ENCODE assay signal across 8 cellular contexts in genomic region chr3:98556164-98557130, GRCh38. TPM values are rescaled to one million over a fixed set of nuclear protein-coding genes. Genes with fewer than 3 reads are reported as not detected.
DNase-seq lines count a peak whose midpoint lies in the region; ATAC-seq, FAIRE-seq and TF ChIP-seq lines count a peak whose summit lies in the region.

No MANE protein-coding gene starts in this region.

- no peak for TF ChIP-seq CTCF in K562 (IDR thresholded peaks at IDR 0.05 in 2 of 3, conservative IDR thresholded peaks at IDR 0.05 in 1 of 3; ENCODE audit: insufficient read depth in 2 of 3, low read depth in 1 of 3, low read length in 3 of 3)
- no peak for TF ChIP-seq CTCF in HepG2 (CRISPR knock-in tag; IDR thresholded peaks at IDR 0.05)

- no peaks in the 10 kb centered on the region; the same call in 2 of the 3 replicates for H3K36me3 ChIP-seq in K562 (ENCODE audit: control insufficient read depth, insufficient read depth, low read length)
- no peaks in the 10 kb centered on the region for H3K36me3 ChIP-seq in HepG2 (replicated peaks in 1 of 2; ENCODE audit: control insufficient read depth in 1 of 2, insufficient read depth in 2 of 2, low read length in 2 of 2)

- in situ Hi-C loops in K562 (cut with MboI): no loop called here
- in situ Hi-C loops in HepG2 (cut with HindIII; ENCODE audit: extremely low pct_ligation_motif_present, low pct_unique_long_range_greater_than_20kb): loop anchor here (25.0 kb wide), 1 partner anchor 519 kb away; the partner anchor contains the start of gene GABRR3

- TF ChIP-seq POLR2A in K562 (conservative IDR thresholded peaks at IDR 0.05) (no peak), HepG2 (IDR thresholded peaks at IDR 0.05; ENCODE audit: insufficient read depth in 1 of 2, low read depth in 2 of 2, low read length in 2 of 2) (no peak)

- intact Hi-C loops in K562 (cut with micrococcal nuclease): no loop called here
- intact Hi-C loops in HepG2 (cut with micrococcal nuclease; ENCODE audit: unreplicated experiment): no loop called here

- TF ChIP-seq RAD21 in K562 (CRISPR knock-in tag; conservative IDR thresholded peaks at IDR 0.05 in 1 of 2, IDR thresholded peaks at IDR 0.05 in 1 of 2) (no peak), HepG2 (CRISPR knock-in tag; IDR thresholded peaks at IDR 0.05) (no peak)

- H3K4me1 ChIP-seq in K562 (replicated peaks in 1 of 2; ENCODE audit: control insufficient read depth in 2 of 2, insufficient read depth in 2 of 2, low read length in 2 of 2) (peaks cover 0 to 31% of the 10 kb centered on the region in 2 experiments), HepG2 (ENCODE audit: insufficient read depth, low read length) (no peaks in the 10 kb centered on the region)

- no peaks in the 10 kb centered on the region for H3K9me1 ChIP-seq in K562 (ENCODE audit: control insufficient read depth, insufficient read depth, low read length)

- H2AFZ ChIP-seq in K562 (ENCODE audit: low read depth, low read length) (0 out of 2 replicates have a peak overlapping the region, but pooled peaks have one; percentile 50), HepG2 (ENCODE audit: low read length) (no peak overlapping the region)

- H3K79me2 ChIP-seq in K562 (ENCODE audit: control insufficient read depth, insufficient read depth, low read length): no peaks in the 10 kb centered on the region
- no peaks in the 10 kb centered on the region for H3K79me2 ChIP-seq in HepG2 (ENCODE audit: insufficient read depth, low read length)

- CTCF ChIA-PET in K562 (lab: Yijun Ruan, JAX; ENCODE audit: low intra/inter-chr PET ratio) (no interaction called here), HepG2 (lab: Yijun Ruan, JAX; ENCODE audit: low intra/inter-chr PET ratio, low total read pairs) (no interaction called here)

- H3K27ac ChIP-seq in K562 (ENCODE audit: extremely low read depth, low read depth, low read length): no peak overlapping the region
- no peak overlapping the region for H3K27ac ChIP-seq in HepG2 (ENCODE audit: extremely low read length, insufficient read depth, low read length)

- H3K27me3 ChIP-seq in K562 (ENCODE audit: control insufficient read depth in 2 of 2, insufficient read depth in 2 of 2, low read length in 2 of 2) (no peaks in the 10 kb centered on the region), HepG2 (ENCODE audit: control insufficient read depth in 1 of 2, insufficient read depth in 2 of 2, low read length in 2 of 2) (no peaks in the 10 kb centered on the region)

- H3K4me3 ChIP-seq in K562 (no peak overlapping the region), HepG2 (replicated peaks in 1 of 3; ENCODE audit: insufficient read depth in 1 of 3, low read depth in 2 of 3, low read length in 3 of 3) (no peak overlapping the region)

- no peak for FAIRE-seq in K562 (lab: Jason Lieb, UNC)
- no peak for FAIRE-seq in HepG2 (lab: Jason Lieb, UNC)

- 65% methylated on average over 7 of the region's 7 CpGs for WGBS in K562 (ENCODE audit: insufficient coverage, low coverage, missing lambda C conversion rate)
- WGBS in HepG2 (ENCODE audit: low lambda C conversion rate): 46% methylated on average over 7 of the region's 7 CpGs

- no peaks in the 10 kb centered on the region for H3K9me3 ChIP-seq in K562 (replicated peaks; ENCODE audit: control insufficient read depth, insufficient read depth, low read depth, low read length)
- H3K9me3 ChIP-seq in HepG2 (ENCODE audit: low read length): no peaks in the 10 kb centered on the region

- no peak overlapping the region for H3K4me2 ChIP-seq in K562 (ENCODE audit: insufficient read depth, low read length)
- H3K4me2 ChIP-seq in HepG2 (ENCODE audit: low read depth, low read length): no peak overlapping the region

- ATAC-seq in GM18499 (IDR thresholded peaks at IDR 0.05; ENCODE audit: insufficient read depth, unreplicated experiment) (peak; percentile 76), HG02642 (IDR thresholded peaks at IDR 0.05; ENCODE audit: poor library complexity, unreplicated experiment) (peak; percentile 79), K562 (no peak), HepG2 (no peak)

- POLR2A ChIA-PET in K562 (lab: Yijun Ruan, JAX): no interaction called here
- POLR2A ChIA-PET in HepG2 (lab: Yijun Ruan, JAX): no interaction called here

- peak; percentile 93 for DNase-seq in RPMI7951 (ENCODE audit: low read depth)
- DNase-seq in K562 (ENCODE audit: extremely low read depth in 1 of 4, low spot score in 3 of 4): no peak
- DNase-seq in NCI-H2227 (lab: John Stamatoyannopoulos, UW; ENCODE audit: unreplicated experiment): no peak
- no peak for DNase-seq in cerebellar cortex (ENCODE audit: low spot score)
- DNase-seq in HepG2 (ENCODE audit: low spot score): no peak
- no peak for DNase-seq in dermis blood vessel endothelial cell

- BruUV-seq in K562 (replicated peaks; lab: Mats Ljungman, UMichigan) (no TSS peak), HepG2 (replicated peaks; lab: Mats Ljungman, UMichigan) (no TSS peak)

- H3K9ac ChIP-seq in K562 (ENCODE audit: insufficient read depth in 1 of 2, low read depth in 2 of 2, low read length in 2 of 2) (no peak overlapping the region), HepG2 (ENCODE audit: insufficient read depth, low read depth, low read length) (no peak overlapping the region)

- TF ChIP-seq EP300 in K562 (IDR thresholded peaks at IDR 0.05; ENCODE audit: low read length) (no peak), HepG2 (IDR thresholded peaks at IDR 0.05; ENCODE audit: low read depth in 2 of 2, low read length in 2 of 2) (no peak), HepG2 (CRISPR knock-in tag; IDR thresholded peaks at IDR 0.05; ENCODE audit: borderline replicate concordance) (no peak)

- H4K20me1 ChIP-seq in K562 (replicated peaks; ENCODE audit: control insufficient read depth, insufficient read depth, low read length) (no peaks in the 10 kb centered on the region), HepG2 (ENCODE audit: insufficient read depth, low read length) (no peaks in the 10 kb centered on the region)

RNA-seq across cellular contexts. Expression of gene GPR15, which starts 24.7 kb away (rescaled TPM):
- total RNA-seq in RPMI7951 (2014; rRNA removed; shearing (Covaris generic)): 0.20 and 0.36 TPM in 2 replicates
- total RNA-seq in K562 (2011; cell fraction: chromatin; rRNA removed; ENCODE audit: low replicate concordance): not detected in 2 replicates
- not detected in 2 replicates for total RNA-seq in K562 (2011; cell fraction: nucleolus; rRNA removed)
- not detected in 2 replicates for total RNA-seq in K562 (2011; cell fraction: nucleoplasm; rRNA removed)
- not detected in 2 replicates for total RNA-seq in K562 (2014; rRNA removed)
- not detected in 2 replicates for total RNA-seq in K562 (2014; rRNA removed; fragmentation: Illumina TruSeq; extraction: Trizol)
- not detected in 2 replicates for total RNA-seq in K562 (2015; rRNA removed; fragmentation: Illumina TruSeq; extraction: Trizol)
- total RNA-seq in K562 (2021): 0.13 TPM in 1 of 2 replicates, not detected in the other
- polyA plus RNA-seq in K562 (2011; rRNA removed): not detected in 2 replicates
- polyA plus RNA-seq in K562 (2011; cell fraction: cytosol; rRNA removed): not detected in 2 replicates
- not detected in 2 replicates for polyA plus RNA-seq in K562 (2011; cell fraction: nucleus; rRNA removed)
- not detected in 2 replicates for polyA plus RNA-seq in K562 (2012)
- polyA plus RNA-seq in K562 (2014; fragmentation: Illumina TruSeq; extraction: Trizol): not detected in 2 replicates
- polyA plus RNA-seq in K562 (2014; fragmentation: Nextera tagmentation; extraction: Ambion mirVana): not detected
- not detected in 2 replicates for polyA plus RNA-seq in K562 (2014; rRNA removed)
- not detected in 2 replicates for polyA minus RNA-seq in K562 (2011; rRNA and poly(A)+ RNA removed)
- polyA minus RNA-seq in K562 (2011; cell fraction: cytosol; rRNA and poly(A)+ RNA removed): not detected in 2 replicates
- not detected in 2 replicates for polyA minus RNA-seq in K562 (2011; cell fraction: nucleus; rRNA and poly(A)+ RNA removed)
- not detected in 2 replicates for total RNA-seq in HepG2 (2016; rRNA removed; fragmentation: Illumina TruSeq; extraction: Trizol)
- total RNA-seq in HepG2 (2016; cell fraction: cytosol; rRNA removed; fragmentation: Illumina TruSeq; extraction: Trizol; ENCODE audit: low read depth): not detected in 2 replicates
- total RNA-seq in HepG2 (2016; cell fraction: insoluble cytoplasmic fraction; rRNA removed; fragmentation: Illumina TruSeq; extraction: Trizol): not detected in 2 replicates
- not detected in 2 replicates for total RNA-seq in HepG2 (2016; cell fraction: membrane; rRNA removed; fragmentation: Illumina TruSeq; extraction: Trizol)
- not detected in 2 replicates for total RNA-seq in HepG2 (2016; cell fraction: nucleus; rRNA removed; fragmentation: Illumina TruSeq; extraction: Trizol)
- polyA plus RNA-seq in HepG2 (2011; rRNA removed): not detected in 2 replicates
- polyA plus RNA-seq in HepG2 (2011; cell fraction: cytosol; rRNA removed): not detected in 2 replicates
- polyA plus RNA-seq in HepG2 (2011; cell fraction: nucleus; rRNA removed): not detected in 2 replicates
- not detected in 2 replicates for polyA plus RNA-seq in HepG2 (2012)
- polyA plus RNA-seq in HepG2 (2016; cell fraction: cytosol; fragmentation: Illumina TruSeq; extraction: Trizol; ENCODE audit: low read depth): not detected in 2 replicates
- polyA plus RNA-seq in HepG2 (2016; cell fraction: insoluble cytoplasmic fraction; fragmentation: Illumina TruSeq; extraction: Trizol; ENCODE audit: low read depth): not detected in 2 replicates
- polyA plus RNA-seq in HepG2 (2016; cell fraction: membrane; fragmentation: Illumina TruSeq; extraction: Trizol; ENCODE audit: low read depth): not detected in 2 replicates
- not detected in 2 replicates for polyA plus RNA-seq in HepG2 (2016; cell fraction: nucleus; fragmentation: Illumina TruSeq; extraction: Trizol; ENCODE audit: insufficient read depth, low read depth)
- polyA minus RNA-seq in HepG2 (2011; rRNA and poly(A)+ RNA removed; ENCODE audit: low replicate concordance): not detected in 2 replicates
- not detected in 2 replicates for polyA minus RNA-seq in HepG2 (2011; cell fraction: cytosol; rRNA and poly(A)+ RNA removed)
- polyA minus RNA-seq in HepG2 (2011; cell fraction: nucleus; rRNA and poly(A)+ RNA removed): not detected in 2 replicates
- total RNA-seq in dermis blood vessel endothelial cell: not detected in 2 replicates

RNA-seq across cellular contexts. Expression of gene CLDND1, which starts 33.7 kb away (rescaled TPM):
- total RNA-seq in RPMI7951 (2014; rRNA removed; shearing (Covaris generic)): 153 and 181 TPM in 2 replicates
- total RNA-seq in K562 (2011; cell fraction: chromatin; rRNA removed; ENCODE audit: low replicate concordance): 103 and 254 TPM in 2 replicates
- 74.7 and 99.4 TPM in 2 replicates for total RNA-seq in K562 (2011; cell fraction: nucleolus; rRNA removed)
- 136 and 172 TPM in 2 replicates for total RNA-seq in K562 (2011; cell fraction: nucleoplasm; rRNA removed)
- 36.8 and 38.5 TPM in 2 replicates for total RNA-seq in K562 (2014; rRNA removed)
- total RNA-seq in K562 (2014; rRNA removed; fragmentation: Illumina TruSeq; extraction: Trizol): 37.1 and 43.0 TPM in 2 replicates
- total RNA-seq in K562 (2015; rRNA removed; fragmentation: Illumina TruSeq; extraction: Trizol): 28.8 and 29.2 TPM in 2 replicates
- 44.5 and 52.8 TPM in 2 replicates for total RNA-seq in K562 (2021)
- 135 and 141 TPM in 2 replicates for polyA plus RNA-seq in K562 (2011; rRNA removed)
- polyA plus RNA-seq in K562 (2011; cell fraction: cytosol; rRNA removed): 67.6 and 189 TPM in 2 replicates
- polyA plus RNA-seq in K562 (2011; cell fraction: nucleus; rRNA removed): 164 and 248 TPM in 2 replicates
- 49.7 and 54.0 TPM in 2 replicates for polyA plus RNA-seq in K562 (2012)
- 68.6 and 75.0 TPM in 2 replicates for polyA plus RNA-seq in K562 (2014; fragmentation: Illumina TruSeq; extraction: Trizol)
- polyA plus RNA-seq in K562 (2014; fragmentation: Nextera tagmentation; extraction: Ambion mirVana): 100 to 1,000 TPM in 1 of 2 experiments, 10 to 100 TPM in 1; 75.1 to 113 TPM
- 60.7 and 69.2 TPM in 2 replicates for polyA plus RNA-seq in K562 (2014; rRNA removed)
- polyA minus RNA-seq in K562 (2011; rRNA and poly(A)+ RNA removed): 146 and 154 TPM in 2 replicates
- 54.4 and 65.9 TPM in 2 replicates for polyA minus RNA-seq in K562 (2011; cell fraction: cytosol; rRNA and poly(A)+ RNA removed)
- 65.6 and 113 TPM in 2 replicates for polyA minus RNA-seq in K562 (2011; cell fraction: nucleus; rRNA and poly(A)+ RNA removed)
- total RNA-seq in HepG2 (2016; rRNA removed; fragmentation: Illumina TruSeq; extraction: Trizol): 30.3 and 50.8 TPM in 2 replicates
- total RNA-seq in HepG2 (2016; cell fraction: cytosol; rRNA removed; fragmentation: Illumina TruSeq; extraction: Trizol; ENCODE audit: low read depth): 20.4 and 20.6 TPM in 2 replicates
- total RNA-seq in HepG2 (2016; cell fraction: insoluble cytoplasmic fraction; rRNA removed; fragmentation: Illumina TruSeq; extraction: Trizol): 27.0 and 50.9 TPM in 2 replicates
- total RNA-seq in HepG2 (2016; cell fraction: membrane; rRNA removed; fragmentation: Illumina TruSeq; extraction: Trizol): 34.2 and 39.6 TPM in 2 replicates
- total RNA-seq in HepG2 (2016; cell fraction: nucleus; rRNA removed; fragmentation: Illumina TruSeq; extraction: Trizol): 70.2 and 76.9 TPM in 2 replicates
- 103 and 121 TPM in 2 replicates for polyA plus RNA-seq in HepG2 (2011; rRNA removed)
- 73.7 and 131 TPM in 2 replicates for polyA plus RNA-seq in HepG2 (2011; cell fraction: cytosol; rRNA removed)
- polyA plus RNA-seq in HepG2 (2011; cell fraction: nucleus; rRNA removed): 122 and 159 TPM in 2 replicates
- polyA plus RNA-seq in HepG2 (2012): 59.9 and 75.2 TPM in 2 replicates
- 15.6 and 19.2 TPM in 2 replicates for polyA plus RNA-seq in HepG2 (2016; cell fraction: cytosol; fragmentation: Illumina TruSeq; extraction: Trizol; ENCODE audit: low read depth)
- polyA plus RNA-seq in HepG2 (2016; cell fraction: insoluble cytoplasmic fraction; fragmentation: Illumina TruSeq; extraction: Trizol; ENCODE audit: low read depth): 25.9 and 30.3 TPM in 2 replicates
- 23.5 and 26.2 TPM in 2 replicates for polyA plus RNA-seq in HepG2 (2016; cell fraction: membrane; fragmentation: Illumina TruSeq; extraction: Trizol; ENCODE audit: low read depth)
- polyA plus RNA-seq in HepG2 (2016; cell fraction: nucleus; fragmentation: Illumina TruSeq; extraction: Trizol; ENCODE audit: insufficient read depth, low read depth): 91.1 and 94.7 TPM in 2 replicates
- polyA minus RNA-seq in HepG2 (2011; rRNA and poly(A)+ RNA removed; ENCODE audit: low replicate concordance): 63.6 and 95.3 TPM in 2 replicates
- polyA minus RNA-seq in HepG2 (2011; cell fraction: cytosol; rRNA and poly(A)+ RNA removed): 66.4 and 80.3 TPM in 2 replicates
- 140 and 147 TPM in 2 replicates for polyA minus RNA-seq in HepG2 (2011; cell fraction: nucleus; rRNA and poly(A)+ RNA removed)
- 153 and 260 TPM in 2 replicates for total RNA-seq in dermis blood vessel endothelial cell

RNA-seq across cellular contexts. Expression of gene CPOX, which starts 37.0 kb away (rescaled TPM):
- total RNA-seq in RPMI7951 (2014; rRNA removed; shearing (Covaris generic)): 61.5 and 63.3 TPM in 2 replicates
- 66.8 and 112 TPM in 2 replicates for total RNA-seq in K562 (2011; cell fraction: chromatin; rRNA removed; ENCODE audit: low replicate concordance)
- total RNA-seq in K562 (2011; cell fraction: nucleolus; rRNA removed): 37.4 and 46.7 TPM in 2 replicates
- 59.3 and 65.6 TPM in 2 replicates for total RNA-seq in K562 (2011; cell fraction: nucleoplasm; rRNA removed)
- 42.4 and 43.8 TPM in 2 replicates for total RNA-seq in K562 (2014; rRNA removed)
- 24.8 and 28.4 TPM in 2 replicates for total RNA-seq in K562 (2014; rRNA removed; fragmentation: Illumina TruSeq; extraction: Trizol)
- total RNA-seq in K562 (2015; rRNA removed; fragmentation: Illumina TruSeq; extraction: Trizol): 17.7 and 18.9 TPM in 2 replicates
- 28.4 and 31.4 TPM in 2 replicates for total RNA-seq in K562 (2021)
- 76.7 and 82.1 TPM in 2 replicates for polyA plus RNA-seq in K562 (2011; rRNA removed)
- polyA plus RNA-seq in K562 (2011; cell fraction: cytosol; rRNA removed): 46.4 and 49.0 TPM in 2 replicates
- 122 and 125 TPM in 2 replicates for polyA plus RNA-seq in K562 (2011; cell fraction: nucleus; rRNA removed)
- polyA plus RNA-seq in K562 (2012): 31.4 and 34.0 TPM in 2 replicates
- polyA plus RNA-seq in K562 (2014; fragmentation: Illumina TruSeq; extraction: Trizol): 20.7 and 25.7 TPM in 2 replicates
- 10 to 100 TPM; 14.6 to 17.4 TPM for polyA plus RNA-seq in K562 (2014; fragmentation: Nextera tagmentation; extraction: Ambion mirVana)
- 23.0 and 28.6 TPM in 2 replicates for polyA plus RNA-seq in K562 (2014; rRNA removed)
- polyA minus RNA-seq in K562 (2011; rRNA and poly(A)+ RNA removed): 54.0 and 58.4 TPM in 2 replicates
- polyA minus RNA-seq in K562 (2011; cell fraction: cytosol; rRNA and poly(A)+ RNA removed): 27.6 and 36.0 TPM in 2 replicates
- polyA minus RNA-seq in K562 (2011; cell fraction: nucleus; rRNA and poly(A)+ RNA removed): 38.9 and 49.3 TPM in 2 replicates
- 35.2 and 37.2 TPM in 2 replicates for total RNA-seq in HepG2 (2016; rRNA removed; fragmentation: Illumina TruSeq; extraction: Trizol)
- total RNA-seq in HepG2 (2016; cell fraction: cytosol; rRNA removed; fragmentation: Illumina TruSeq; extraction: Trizol; ENCODE audit: low read depth): 2.2 and 2.9 TPM in 2 replicates
- 33.7 and 40.6 TPM in 2 replicates for total RNA-seq in HepG2 (2016; cell fraction: insoluble cytoplasmic fraction; rRNA removed; fragmentation: Illumina TruSeq; extraction: Trizol)
- total RNA-seq in HepG2 (2016; cell fraction: membrane; rRNA removed; fragmentation: Illumina TruSeq; extraction: Trizol): 9.5 and 13.0 TPM in 2 replicates
- 28.1 and 28.5 TPM in 2 replicates for total RNA-seq in HepG2 (2016; cell fraction: nucleus; rRNA removed; fragmentation: Illumina TruSeq; extraction: Trizol)
- polyA plus RNA-seq in HepG2 (2011; rRNA removed): 26.2 and 34.2 TPM in 2 replicates
- polyA plus RNA-seq in HepG2 (2011; cell fraction: cytosol; rRNA removed): 21.0 TPM in 2 replicates
- 32.7 and 34.4 TPM in 2 replicates for polyA plus RNA-seq in HepG2 (2011; cell fraction: nucleus; rRNA removed)
- 21.5 and 27.2 TPM in 2 replicates for polyA plus RNA-seq in HepG2 (2012)
- 2.3 and 2.6 TPM in 2 replicates for polyA plus RNA-seq in HepG2 (2016; cell fraction: cytosol; fragmentation: Illumina TruSeq; extraction: Trizol; ENCODE audit: low read depth)
- polyA plus RNA-seq in HepG2 (2016; cell fraction: insoluble cytoplasmic fraction; fragmentation: Illumina TruSeq; extraction: Trizol; ENCODE audit: low read depth): 40.6 and 42.2 TPM in 2 replicates
- polyA plus RNA-seq in HepG2 (2016; cell fraction: membrane; fragmentation: Illumina TruSeq; extraction: Trizol; ENCODE audit: low read depth): 8.5 and 8.8 TPM in 2 replicates
- 41.9 and 42.4 TPM in 2 replicates for polyA plus RNA-seq in HepG2 (2016; cell fraction: nucleus; fragmentation: Illumina TruSeq; extraction: Trizol; ENCODE audit: insufficient read depth, low read depth)
- 10.4 and 32.9 TPM in 2 replicates for polyA minus RNA-seq in HepG2 (2011; rRNA and poly(A)+ RNA removed; ENCODE audit: low replicate concordance)
- 21.0 and 21.9 TPM in 2 replicates for polyA minus RNA-seq in HepG2 (2011; cell fraction: cytosol; rRNA and poly(A)+ RNA removed)
- polyA minus RNA-seq in HepG2 (2011; cell fraction: nucleus; rRNA and poly(A)+ RNA removed): 29.4 and 30.2 TPM in 2 replicates
- 26.0 and 33.2 TPM in 2 replicates for total RNA-seq in dermis blood vessel endothelial cell

RNA-seq across cellular contexts. Expression of gene OR5K2, which starts 59.0 kb away (rescaled TPM):
- total RNA-seq in RPMI7951 (2014; rRNA removed; shearing (Covaris generic)): not detected in 2 replicates
- total RNA-seq in K562 (2011; cell fraction: chromatin; rRNA removed; ENCODE audit: low replicate concordance): not detected in 2 replicates
- total RNA-seq in K562 (2011; cell fraction: nucleolus; rRNA removed): not detected in 2 replicates
- not detected in 2 replicates for total RNA-seq in K562 (2011; cell fraction: nucleoplasm; rRNA removed)
- total RNA-seq in K562 (2014; rRNA removed): not detected in 2 replicates
- not detected in 2 replicates for total RNA-seq in K562 (2014; rRNA removed; fragmentation: Illumina TruSeq; extraction: Trizol)
- not detected in 2 replicates for total RNA-seq in K562 (2015; rRNA removed; fragmentation: Illumina TruSeq; extraction: Trizol)
- not detected in 2 replicates for total RNA-seq in K562 (2021)
- polyA plus RNA-seq in K562 (2011; rRNA removed): not detected in 2 replicates
- polyA plus RNA-seq in K562 (2011; cell fraction: cytosol; rRNA removed): not detected in 2 replicates
- not detected in 2 replicates for polyA plus RNA-seq in K562 (2011; cell fraction: nucleus; rRNA removed)
- not detected in 2 replicates for polyA plus RNA-seq in K562 (2012)
- polyA plus RNA-seq in K562 (2014; fragmentation: Illumina TruSeq; extraction: Trizol): not detected in 2 replicates
- not detected for polyA plus RNA-seq in K562 (2014; fragmentation: Nextera tagmentation; extraction: Ambion mirVana)
- polyA plus RNA-seq in K562 (2014; rRNA removed): not detected in 2 replicates
- not detected in 2 replicates for polyA minus RNA-seq in K562 (2011; rRNA and poly(A)+ RNA removed)
- polyA minus RNA-seq in K562 (2011; cell fraction: cytosol; rRNA and poly(A)+ RNA removed): not detected in 2 replicates
- not detected in 2 replicates for polyA minus RNA-seq in K562 (2011; cell fraction: nucleus; rRNA and poly(A)+ RNA removed)
- total RNA-seq in HepG2 (2016; rRNA removed; fragmentation: Illumina TruSeq; extraction: Trizol): not detected in 2 replicates
- not detected in 2 replicates for total RNA-seq in HepG2 (2016; cell fraction: cytosol; rRNA removed; fragmentation: Illumina TruSeq; extraction: Trizol; ENCODE audit: low read depth)
- total RNA-seq in HepG2 (2016; cell fraction: insoluble cytoplasmic fraction; rRNA removed; fragmentation: Illumina TruSeq; extraction: Trizol): not detected in 2 replicates
- total RNA-seq in HepG2 (2016; cell fraction: membrane; rRNA removed; fragmentation: Illumina TruSeq; extraction: Trizol): not detected in 2 replicates
- total RNA-seq in HepG2 (2016; cell fraction: nucleus; rRNA removed; fragmentation: Illumina TruSeq; extraction: Trizol): not detected in 2 replicates
- not detected in 2 replicates for polyA plus RNA-seq in HepG2 (2011; rRNA removed)
- not detected in 2 replicates for polyA plus RNA-seq in HepG2 (2011; cell fraction: cytosol; rRNA removed)
- not detected in 2 replicates for polyA plus RNA-seq in HepG2 (2011; cell fraction: nucleus; rRNA removed)
- not detected in 2 replicates for polyA plus RNA-seq in HepG2 (2012)
- polyA plus RNA-seq in HepG2 (2016; cell fraction: cytosol; fragmentation: Illumina TruSeq; extraction: Trizol; ENCODE audit: low read depth): not detected in 2 replicates
- polyA plus RNA-seq in HepG2 (2016; cell fraction: insoluble cytoplasmic fraction; fragmentation: Illumina TruSeq; extraction: Trizol; ENCODE audit: low read depth): not detected in 2 replicates
- not detected in 2 replicates for polyA plus RNA-seq in HepG2 (2016; cell fraction: membrane; fragmentation: Illumina TruSeq; extraction: Trizol; ENCODE audit: low read depth)
- polyA plus RNA-seq in HepG2 (2016; cell fraction: nucleus; fragmentation: Illumina TruSeq; extraction: Trizol; ENCODE audit: insufficient read depth, low read depth): not detected in 2 replicates
- polyA minus RNA-seq in HepG2 (2011; rRNA and poly(A)+ RNA removed; ENCODE audit: low replicate concordance): not detected in 2 replicates
- not detected in 2 replicates for polyA minus RNA-seq in HepG2 (2011; cell fraction: cytosol; rRNA and poly(A)+ RNA removed)
- polyA minus RNA-seq in HepG2 (2011; cell fraction: nucleus; rRNA and poly(A)+ RNA removed): not detected in 2 replicates
- not detected in 2 replicates for total RNA-seq in dermis blood vessel endothelial cell

Comparison
In these comparisons a context has a peak if more than half of its experiments do, and no peak if none do; other contexts are left out.
1. ATAC-seq: peak in GM18499 (single experiment) and HG02642 (single experiment); none in K562 (single experiment) and HepG2 (single experiment).